1 cellular context compared by ENCODE assay signal in the genomic region with DNA sequence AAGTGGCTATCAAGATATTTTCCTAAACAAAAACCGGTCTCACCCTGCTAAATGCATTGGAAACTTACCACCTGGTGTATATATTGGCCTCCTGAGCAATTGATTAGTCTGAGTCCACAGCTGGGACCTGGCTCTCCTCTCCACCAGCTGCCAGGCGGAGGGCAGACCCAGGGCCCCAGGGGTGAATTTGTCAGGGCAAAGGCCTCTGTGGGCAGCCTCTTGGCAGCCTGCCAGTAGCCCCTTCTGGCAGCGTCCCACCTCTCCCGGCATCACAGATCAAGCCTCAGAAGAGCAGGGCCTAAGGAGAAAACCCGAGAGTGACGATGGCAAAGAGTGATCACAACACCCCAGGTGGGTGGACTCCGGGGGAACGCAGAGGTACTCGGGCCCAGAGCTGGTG.
TF ChIP-seq lines count a peak whose summit lies in the region.

No MANE protein-coding gene starts in this region.

TF ChIP-seq in K562, 482 proteins besides CTCF, POLR2A, EP300 and RAD21:
- TF ChIP-seq NFIX (CRISPR knock-in tag; IDR thresholded peaks at IDR 0.05; ENCODE audit: low read depth) (0 out of 2 replicates have a peak, but pooled peaks have one; percentile 36), MTA1 (IDR thresholded peaks at IDR 0.05; ENCODE audit: borderline replicate concordance) (no peak), FOXK2 (conservative IDR thresholded peaks at IDR 0.05 in 1 of 2, IDR thresholded peaks at IDR 0.05 in 1 of 2; ENCODE audit: low read depth in 2 of 2) (no peak), NFIC (IDR thresholded peaks at IDR 0.05) (peak; percentile 91)
